29 cellular contexts compared by ENCODE assay signal in the genomic region with DNA sequence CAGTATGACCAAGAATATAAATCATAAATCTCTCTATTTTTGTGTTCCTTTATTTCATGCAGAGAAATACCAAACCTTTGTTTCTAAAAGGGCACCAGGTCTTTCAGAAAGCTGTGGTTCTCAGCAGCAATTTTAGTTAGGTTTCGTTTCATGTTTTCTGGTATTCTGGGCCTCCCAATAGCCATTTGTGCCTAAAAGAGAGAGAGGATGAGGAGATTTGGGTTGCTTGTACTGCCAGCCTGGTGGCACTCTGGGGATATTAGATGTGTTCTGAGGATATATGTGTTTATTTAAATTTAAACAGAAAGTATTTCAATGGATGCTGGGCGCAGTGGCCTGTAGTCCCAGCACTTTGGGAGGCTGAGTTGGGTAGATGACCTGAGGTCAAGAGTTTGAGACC.
"Had no signal": no experiment of that assay in that cellular context is flagged by ENCODE, and none has a peak within 500 bp of the region (broad histone marks: within the 10 kb centered on the region; RNA-seq: fewer than 3 reads in every experiment).

No MANE protein-coding gene starts in this region.

- H3K4me2 ChIP-seq: hepatocyte, smooth muscle cell had no signal

- DNase-seq: effector CD8-positive, alpha-beta T cell; endodermal cell; foreskin fibroblast; heart left ventricle; left cardiac atrium; left lung; mesenchymal stem cell; midbrain; naive thymus-derived CD4-positive, alpha-beta T cell; nucleus accumbens; stimulated activated CD4-positive, alpha-beta T cell treated with anti-CD3 and anti-CD28 coated beads, Interleukin-12 subunit alpha, Interleukin-12 subunit beta, amount 100 ng/mL, for 4 hours; stimulated activated CD4-positive, alpha-beta T cell treated with anti-CD3 and anti-CD28 coated beads, Interleukin-1b, Interleukin-23, amount 100 ng/mL, for 48 hours; stimulated activated CD4-positive, alpha-beta T cell treated with anti-CD3 and anti-CD28 coated beads, Interleukin-4, amount 100 ng/mL, for 1 hour; stimulated activated CD8-positive, alpha-beta memory T cell treated with anti-CD3 and anti-CD28 coated beads, Interleukin-4, amount 100 ng/mL, for 48 hours; stimulated activated naive CD4-positive, alpha-beta T cell; stomach; thyroid gland; trophoblast cell had no signal

- H3K4me3 ChIP-seq: gastroesophageal sphincter, heart left ventricle, hepatocyte, left lung, prostate gland, right atrium auricular region, smooth muscle cell, stomach, thyroid gland, vagina had no signal

- H3K4me3 Mint-ChIP-seq: dendritic cell treated with granulocyte-macrophage colony-stimulating factor and Interleukin-4, amounts not matched to agents 40 ng/mL and 50 ng/mL, for 4 days; endodermal cell; naive thymus-derived CD4-positive, alpha-beta T cell; nephron had no signal

- H3K27ac Mint-ChIP-seq: dendritic cell treated with granulocyte-macrophage colony-stimulating factor and Interleukin-4, amounts not matched to agents 40 ng/mL and 50 ng/mL, for 4 days; endodermal cell; naive thymus-derived CD4-positive, alpha-beta T cell; nephron had no signal

- H3K27me3 Mint-ChIP-seq: dendritic cell treated with granulocyte-macrophage colony-stimulating factor and Interleukin-4, amounts not matched to agents 40 ng/mL and 50 ng/mL, for 4 days; naive thymus-derived CD4-positive, alpha-beta T cell had no signal

- H3K9me3 Mint-ChIP-seq: dendritic cell treated with granulocyte-macrophage colony-stimulating factor and Interleukin-4, amounts not matched to agents 40 ng/mL and 50 ng/mL, for 4 days; endodermal cell; nephron had no signal

- H3K9me3 ChIP-seq: gastroesophageal sphincter, heart left ventricle, left lung, prostate gland, right atrium auricular region, stomach, thyroid gland, vagina had no signal

- H3K27ac ChIP-seq: epithelial cell of prostate, gastroesophageal sphincter, heart left ventricle, hepatocyte, left lung, prostate gland, right atrium auricular region, stomach, thyroid gland, vagina had no signal

- H3K4me1 ChIP-seq: left lung, prostate gland, thyroid gland, vagina had no signal

- H3K36me3 ChIP-seq: gastroesophageal sphincter, heart left ventricle, left lung, prostate gland, right atrium auricular region, stomach, thyroid gland, vagina had no signal

- ATAC-seq: esophagus mucosa; gastroesophageal sphincter; heart left ventricle; left cardiac atrium; left lung; naive thymus-derived CD4-positive, alpha-beta T cell; sciatic nerve had no signal

- H3K27me3 ChIP-seq: gastroesophageal sphincter, heart left ventricle, hepatocyte, left lung, right atrium auricular region, stomach, thyroid gland, vagina had no signal

- H2AFZ ChIP-seq: hepatocyte had no signal

- H3K79me2 ChIP-seq: hepatocyte had no signal
